In the genomic region with DNA sequence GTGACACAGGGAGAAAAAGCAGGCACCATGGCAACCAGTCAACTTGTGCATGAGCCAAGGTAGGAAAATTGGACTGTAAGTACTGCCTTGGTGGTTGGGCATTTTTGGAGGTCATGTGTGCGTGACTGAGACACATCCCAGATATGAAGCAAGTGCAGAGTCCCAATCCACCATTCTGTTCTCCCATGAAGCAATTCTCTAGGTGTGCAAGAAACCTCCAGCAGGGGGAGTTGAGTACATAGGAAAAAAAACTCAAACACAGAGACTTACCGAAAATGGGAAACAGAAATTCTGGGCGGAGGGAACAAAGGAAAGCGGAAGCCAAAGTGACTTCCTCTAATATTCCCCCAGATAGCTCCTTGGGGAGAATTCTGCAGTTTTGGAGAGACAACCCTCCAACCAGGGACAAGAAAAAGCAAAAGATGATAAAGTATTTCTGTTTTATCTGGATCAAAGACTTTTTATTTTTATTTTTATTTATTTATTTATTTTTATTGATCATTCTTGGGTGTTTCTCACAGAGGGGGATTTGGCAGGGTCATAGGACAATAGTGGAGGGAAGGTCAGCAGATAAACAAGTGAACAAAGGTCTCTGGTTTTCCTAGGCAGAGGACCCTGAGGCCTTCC, we compare ENCODE assay signal across 8 cellular contexts.
DNase-seq lines count a peak whose midpoint lies in the region; ATAC-seq and TF ChIP-seq lines count a peak whose summit lies in the region.

No MANE protein-coding gene starts in this region.

- intact Hi-C loops in Calu3 (cut with micrococcal nuclease; ENCODE audit: unreplicated experiment): loop anchor here (2.0 kb wide), 1 partner anchor 50 kb away; no protein-coding TSS in a partner anchor

- H3K36me3 Mint-ChIP-seq in Calu3 (ENCODE audit: insufficient read depth, unreplicated experiment) (peaks cover 10% of the 10 kb centered on the region), immature natural killer cell (no peaks in the 10 kb centered on the region)

- DNase-seq in Calu3: peak; percentile 71
- DNase-seq in HL-60 (ENCODE audit: low read depth in 1 of 2, low spot score in 1 of 2): peak; percentile 67 to 84
- DNase-seq in SK-N-DZ (ENCODE audit: low spot score): peak; percentile 23
- DNase-seq in astrocyte of the hippocampus (ENCODE audit: low read depth, low spot score): peak; percentile 5
- DNase-seq in immature natural killer cell: peak; percentile 48 to 57 (median 50)
- peak; percentile 64 for DNase-seq in stimulated activated CD8-positive, alpha-beta memory T cell treated with anti-CD3 and anti-CD28 coated beads, Interleukin-4, amount 100 ng/mL, for 48 hours
- no peak for DNase-seq in T1000 (lab: John Stamatoyannopoulos, UW)

- peaks cover 2% of the 10 kb centered on the region for H3K27me3 ChIP-seq in HL-60 (ENCODE audit: insufficient read depth, poor library complexity, severe bottlenecking)

- ATAC-seq in HG03442 (IDR thresholded peaks at IDR 0.05; ENCODE audit: unreplicated experiment): no peak

- H3K4me1 Mint-ChIP-seq in Calu3 (ENCODE audit: low read depth, unreplicated experiment) (peaks cover 24% of the 10 kb centered on the region), immature natural killer cell (peaks cover 2 to 6% of the 10 kb centered on the region in 2 donors)

- CTCF ChIA-PET in Calu3 (lab: Charles Lee): no interaction called here

- peaks cover 3% of the 10 kb centered on the region for H3K9me3 Mint-ChIP-seq in Calu3 (ENCODE audit: low read depth, unreplicated experiment)
- no peaks in the 10 kb centered on the region for H3K9me3 Mint-ChIP-seq in immature natural killer cell

- H3K27ac ChIP-seq in HL-60 (replicated peaks): no peak overlapping the region

- H3K4me3 Mint-ChIP-seq in Calu3 (ENCODE audit: low read depth, unreplicated experiment): no peak overlapping the region
- no peak overlapping the region for H3K4me3 Mint-ChIP-seq in immature natural killer cell

- no peak overlapping the region for H3K4me3 ChIP-seq in HL-60 (replicated peaks; ENCODE audit: insufficient read depth, low read length)

- BruUV-seq in Calu3 (replicated peaks; lab: Mats Ljungman, UMichigan): no TSS peak

- peak; percentile 67 for TF ChIP-seq CTCF in Calu3 (IDR thresholded peaks at IDR 0.05; ENCODE audit: unreplicated experiment)
- TF ChIP-seq CTCF in HL-60 (IDR thresholded peaks at IDR 0.05; ENCODE audit: insufficient read depth, low read length): peak; percentile 78

- H3K27me3 Mint-ChIP-seq in Calu3 (ENCODE audit: unreplicated experiment) (peaks cover 14% of the 10 kb centered on the region), immature natural killer cell (ENCODE audit: low read depth in 3 of 3) (peaks cover under 1 to 6% (median 2%) of the 10 kb centered on the region in 3 donors)

- H3K27ac Mint-ChIP-seq in Calu3 (ENCODE audit: unreplicated experiment) (peak overlapping the region; percentile 49), immature natural killer cell (no peak overlapping the region)
